ENCODE assay signal across 20 cellular contexts in the genomic region with DNA sequence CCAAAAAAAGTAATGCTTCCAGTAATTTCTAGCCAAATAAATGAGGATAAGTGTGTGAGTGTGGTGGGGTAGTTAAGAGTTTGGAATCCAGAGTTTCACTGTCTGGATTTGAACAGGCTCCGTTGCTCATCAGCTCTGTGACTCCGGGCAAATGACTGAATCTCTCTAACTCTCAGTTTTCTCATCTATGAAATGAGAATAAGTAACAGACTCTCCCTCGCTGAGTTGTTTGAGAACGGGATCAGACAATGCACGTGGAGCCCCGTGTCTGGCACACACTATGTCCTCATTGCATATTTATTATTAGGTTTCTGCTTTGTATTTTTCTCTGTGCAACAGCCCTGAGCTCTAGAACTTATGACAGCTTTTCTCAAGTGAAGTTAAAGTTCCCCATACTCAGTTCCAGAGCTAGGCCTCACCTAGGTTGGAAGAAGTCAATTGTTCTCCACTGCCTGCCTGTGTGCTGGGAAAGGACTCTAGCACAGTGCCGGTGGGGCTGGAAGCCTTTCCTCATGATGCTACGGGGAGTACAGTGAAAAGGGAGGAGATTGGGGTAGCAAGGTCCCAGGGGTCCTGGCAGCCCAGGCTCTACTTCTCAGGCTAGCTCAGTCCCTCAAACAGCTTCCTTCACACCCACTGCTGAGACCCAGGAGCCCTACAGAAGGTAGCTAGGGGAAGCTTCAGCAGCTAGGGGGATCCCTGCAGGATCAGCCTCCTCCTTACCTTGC. TPM values are rescaled to one million over a fixed set of nuclear protein-coding genes. Genes with fewer than 3 reads are reported as not detected.
A peak's percentile ranks its signal among the peaks of the same experiment; 100 is the strongest.
DNase-seq lines count a peak whose midpoint lies in the region; ATAC-seq and TF ChIP-seq lines count a peak whose summit lies in the region.
"Had no signal": no experiment of that assay in that cellular context is flagged by ENCODE, and none has a peak within 500 bp of the region (broad histone marks: within the 10 kb centered on the region; RNA-seq: fewer than 3 reads in every experiment).

No MANE protein-coding gene starts in this region.

- peak overlapping the region; percentile 99 for H3K27ac Mint-ChIP-seq in stimulated activated naive CD8-positive, alpha-beta T cell treated with anti-CD3 and anti-CD28 coated beads, Interleukin-15, Interleukin-2, amounts not matched to agents 100 ng/mL and 50 ng/mL, for 24 hours
- peak overlapping the region; percentile 95 for H3K27ac Mint-ChIP-seq in activated CD8-positive, alpha-beta T cell treated with anti-CD3 and anti-CD28 coated beads for 36 hours

- H3K36me3 Mint-ChIP-seq in stimulated activated naive CD8-positive, alpha-beta T cell treated with anti-CD3 and anti-CD28 coated beads, Interleukin-15, Interleukin-2, amounts not matched to agents 100 ng/mL and 50 ng/mL, for 24 hours (ENCODE audit: low read depth), result peaks cover 42% of the 10 kb centered on the region
- peaks cover 58% of the 10 kb centered on the region for H3K36me3 Mint-ChIP-seq in activated CD8-positive, alpha-beta T cell treated with anti-CD3 and anti-CD28 coated beads for 36 hours (ENCODE audit: low read depth)

- H3K4me1 Mint-ChIP-seq in stimulated activated naive CD8-positive, alpha-beta T cell treated with anti-CD3 and anti-CD28 coated beads, Interleukin-15, Interleukin-2, amounts not matched to agents 100 ng/mL and 50 ng/mL, for 24 hours (ENCODE audit: low read depth), result peaks cover 70% of the 10 kb centered on the region
- peaks cover 58% of the 10 kb centered on the region for H3K4me1 Mint-ChIP-seq in activated CD8-positive, alpha-beta T cell treated with anti-CD3 and anti-CD28 coated beads for 36 hours (ENCODE audit: low read depth)

- no peak for DNase-seq in stimulated activated naive CD8-positive, alpha-beta T cell treated with anti-CD3 and anti-CD28 coated beads, Interleukin-15, Interleukin-2, amounts not matched to agents 100 U/mL and 50 U/mL, for 24 hours
- no peak for DNase-seq in activated CD8-positive, alpha-beta T cell treated with anti-CD3 and anti-CD28 coated beads for 36 hours
- DNase-seq in hepatocyte (ENCODE audit: low spot score), result no peak
- DNase-seq in effector CD4-positive, alpha-beta T cell, result no peak
- DNase-seq in cardiac septum (ENCODE audit: low spot score), result no peak
- no peak for DNase-seq in right atrium auricular region (ENCODE audit: low spot score)
- DNase-seq: anterior cingulate cortex, erythroblast, foreskin keratinocyte, hypothalamus, islet precursor cell, MM.1S, NCI-H2171 treated with DMSO at 0.1 percent for 48 hours, NCI-H526 treated with DMSO at 0.1 percent for 48 hours, right lobe of liver, tibial artery had no signal

- CTCF ChIA-PET in activated CD8-positive, alpha-beta T cell treated with anti-CD3 and anti-CD28 coated beads for 36 hours (lab: Charles Lee), result interaction anchor here (0.8 to 2.9 kb wide), 14 partner anchors 9 to 244 kb away, joined by 3 to 11 read pairs (median 3); a partner anchor contains a TSS

- POLR2A ChIA-PET in activated CD8-positive, alpha-beta T cell treated with anti-CD3 and anti-CD28 coated beads for 36 hours (lab: Charles Lee), result interaction anchor here (0.6 to 6.6 kb wide), 11 partner anchors 9 to 197 kb away, joined by 3 to 59 read pairs (median 5); a partner anchor contains a TSS

- H3K4me3 Mint-ChIP-seq in stimulated activated naive CD8-positive, alpha-beta T cell treated with anti-CD3 and anti-CD28 coated beads, Interleukin-15, Interleukin-2, amounts not matched to agents 100 ng/mL and 50 ng/mL, for 24 hours, result peak overlapping the region; percentile 72
- peak overlapping the region; percentile 60 for H3K4me3 Mint-ChIP-seq in activated CD8-positive, alpha-beta T cell treated with anti-CD3 and anti-CD28 coated beads for 36 hours

- H3K79me2 ChIP-seq in hepatocyte, result no peaks in the 10 kb centered on the region
- H3K79me2 ChIP-seq: parathyroid adenoma had no signal

- no peak for TF ChIP-seq CTCF in activated CD8-positive, alpha-beta T cell treated with anti-CD3 and anti-CD28 coated beads for 36 hours (IDR thresholded peaks at IDR 0.05)
- TF ChIP-seq CTCF in hepatocyte (IDR thresholded peaks at IDR 0.05; ENCODE audit: poor library complexity) (no peak), right atrium auricular region (IDR thresholded peaks at IDR 0.05) (no peak)

- H3K4me3 ChIP-seq in hepatocyte (no peak overlapping the region), right atrium auricular region (no peak overlapping the region)
- H3K4me3 ChIP-seq: lung, right lobe of liver, tibial artery had no signal

- WGBS in hepatocyte (ENCODE audit: low lambda C conversion rate, missing lambda C conversion rate), result 81% methylated on average over 8 of the region's 8 CpGs

- H3K27me3 ChIP-seq in hepatocyte (no peaks in the 10 kb centered on the region), right atrium auricular region (no peaks in the 10 kb centered on the region)
- H3K27me3 ChIP-seq: foreskin keratinocyte, right lobe of liver, tibial artery had no signal

- H3K4me1 ChIP-seq in hepatocyte (ENCODE audit: insufficient read depth), result no peaks in the 10 kb centered on the region
- H3K4me1 ChIP-seq in right atrium auricular region, result no peaks in the 10 kb centered on the region
- H3K4me1 ChIP-seq: foreskin keratinocyte, parathyroid adenoma, right lobe of liver had no signal

- H3K27ac ChIP-seq in hepatocyte, result peak overlapping the region; percentile 11
- H3K27ac ChIP-seq in right atrium auricular region, result no peak overlapping the region
- H3K27ac ChIP-seq: foreskin keratinocyte, parathyroid adenoma, right lobe of liver, tibial artery had no signal

- intact Hi-C loops in activated CD8-positive, alpha-beta T cell treated with anti-CD3 and anti-CD28 coated beads for 36 hours (cut with micrococcal nuclease), result loop anchor here (5.0 kb wide), 2 partner anchors 72 to 172 kb away; no protein-coding TSS in a partner anchor
- intact Hi-C loops in cardiac septum (cut with DNase I), result no loop called here

- no peak overlapping the region for H2AFZ ChIP-seq in hepatocyte

- peaks cover 5% of the 10 kb centered on the region for H3K9me3 Mint-ChIP-seq in stimulated activated naive CD8-positive, alpha-beta T cell treated with anti-CD3 and anti-CD28 coated beads, Interleukin-15, Interleukin-2, amounts not matched to agents 100 ng/mL and 50 ng/mL, for 24 hours
- H3K9me3 Mint-ChIP-seq in activated CD8-positive, alpha-beta T cell treated with anti-CD3 and anti-CD28 coated beads for 36 hours, result peaks cover 6% of the 10 kb centered on the region

- H3K9me3 ChIP-seq in hepatocyte (ENCODE audit: low read depth) (no peaks in the 10 kb centered on the region), right atrium auricular region (no peaks in the 10 kb centered on the region)
- H3K9me3 ChIP-seq: right lobe of liver, tibial artery had no signal

- no peaks in the 10 kb centered on the region for H3K36me3 ChIP-seq in hepatocyte (replicated peaks; ENCODE audit: insufficient read depth, low read depth)
- no peaks in the 10 kb centered on the region for H3K36me3 ChIP-seq in right atrium auricular region
- H3K36me3 ChIP-seq: right lobe of liver, tibial artery had no signal

- H3K9me2 ChIP-seq in hepatocyte (replicated peaks; ENCODE audit: insufficient read depth), result no peaks in the 10 kb centered on the region

- no peaks in the 10 kb centered on the region for H3K27me3 Mint-ChIP-seq in stimulated activated naive CD8-positive, alpha-beta T cell treated with anti-CD3 and anti-CD28 coated beads, Interleukin-15, Interleukin-2, amounts not matched to agents 100 ng/mL and 50 ng/mL, for 24 hours
- no peaks in the 10 kb centered on the region for H3K27me3 Mint-ChIP-seq in activated CD8-positive, alpha-beta T cell treated with anti-CD3 and anti-CD28 coated beads for 36 hours

- H3K4me2 ChIP-seq in hepatocyte, result no peak overlapping the region

- no peak for ATAC-seq in stimulated activated naive CD8-positive, alpha-beta T cell treated with anti-CD3 and anti-CD28 coated beads, Interleukin-15, Interleukin-2, amounts not matched to agents 100 U/mL and 50 U/mL, for 24 hours
- no peak for ATAC-seq in activated CD8-positive, alpha-beta T cell treated with anti-CD3 and anti-CD28 coated beads for 36 hours
- ATAC-seq: foreskin keratinocyte, right lobe of liver had no signal

- H4K20me1 ChIP-seq in hepatocyte (ENCODE audit: insufficient read depth, poor library complexity, severe bottlenecking), result no peaks in the 10 kb centered on the region

RNA-seq across cellular contexts. Expression of a gene that starts 1.7 kb away (rescaled TPM):
- 10 to 100 TPM; 55.0 to 55.6 TPM for total RNA-seq in activated CD8-positive, alpha-beta T cell treated with anti-CD3 and anti-CD28 coated beads for 36 hours
- total RNA-seq in hepatocyte (0.08 and 0.10 TPM in 2 replicates), cardiac septum (not detected), right atrium auricular region (not detected)
- polyA plus RNA-seq in hepatocyte, result not detected in 2 replicates
- total RNA-seq: Daoy, foreskin keratinocyte had no signal
- polyA plus RNA-seq: foreskin keratinocyte had no signal

Comparison
In these comparisons a context has a peak if more than half of its experiments do, and no peak if none do; other contexts are left out.
1. RNA of a gene that starts 1.7 kb away (total RNA-seq): 55.0 to 55.6 TPM in activated CD8-positive, alpha-beta T cell treated with anti-CD3 and anti-CD28 coated beads for 36 hours; 0.08 to 0.10 TPM in hepatocyte, not detected in right atrium auricular region and not detected in cardiac septum (single experiment); every median in the first group is over 10 times any median in the second.